8 cellular contexts compared by ENCODE assay signal in the genomic region with DNA sequence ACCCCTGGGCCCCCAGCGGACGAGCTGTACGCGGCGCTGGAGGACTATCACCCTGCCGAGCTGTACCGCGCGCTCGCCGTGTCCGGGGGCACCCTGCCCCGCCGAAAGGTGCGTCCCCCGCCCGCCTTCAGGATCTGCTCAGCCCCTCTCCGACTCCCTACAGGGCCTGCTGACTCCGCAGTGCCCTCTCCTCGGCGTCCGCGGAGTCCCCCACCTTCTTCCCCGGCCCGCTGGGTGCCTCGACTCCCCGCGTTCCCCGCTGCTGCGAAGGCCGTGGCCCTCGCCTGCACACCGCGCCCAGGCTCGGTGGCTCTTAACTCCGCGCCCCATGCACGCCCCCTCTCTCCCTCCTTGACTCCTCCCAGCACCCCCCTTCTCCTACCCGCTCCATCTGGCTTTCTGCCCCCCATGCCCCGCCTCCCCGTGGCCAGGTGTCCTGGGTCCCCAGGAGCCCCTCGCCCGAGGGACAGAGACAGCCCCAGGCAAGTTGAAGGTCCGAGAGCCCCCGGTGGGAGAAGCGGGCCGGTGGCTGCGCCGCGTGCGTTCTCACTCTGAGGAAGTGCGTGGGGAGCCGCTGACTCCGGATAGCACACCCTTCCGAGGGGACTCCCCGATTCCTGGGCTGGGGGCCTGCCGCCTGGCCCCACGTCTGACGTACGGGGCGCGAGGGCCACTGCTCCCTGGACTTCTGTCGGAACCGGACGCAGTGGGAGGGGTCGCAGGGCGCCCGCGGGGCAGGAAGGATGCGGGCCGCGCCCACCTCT. TPM values are rescaled to one million over a fixed set of nuclear protein-coding genes. Genes with fewer than 3 reads are reported as not detected.
DNase-seq lines count a peak whose midpoint lies in the region; ATAC-seq and TF ChIP-seq lines count a peak whose summit lies in the region.

No MANE protein-coding gene starts in this region.

- peak overlapping the region; percentile 83 for H3K4me3 ChIP-seq in lung

- TF ChIP-seq CTCF in lung (IDR thresholded peaks at IDR 0.05; ENCODE audit: control extremely low read depth, extremely low read depth): no peak

- ATAC-seq in lung (ENCODE audit: insufficient read depth, low FRiP score) (no peak), GM19467 (IDR thresholded peaks at IDR 0.05; ENCODE audit: unreplicated experiment) (no peak), HG03196 (IDR thresholded peaks at IDR 0.05; ENCODE audit: unreplicated experiment) (no peak)

- H3K9me3 ChIP-seq in lung (ENCODE audit: control insufficient read depth in 2 of 2, insufficient read depth in 1 of 2, low read length in 1 of 2): no peaks in the 10 kb centered on the region

- H3K27me3 ChIP-seq in lung (ENCODE audit: control insufficient read depth, insufficient read depth): no peaks in the 10 kb centered on the region

- peaks cover 0 to 6% of the 10 kb centered on the region in 2 donors for H3K4me1 ChIP-seq in lung (ENCODE audit: control insufficient read depth in 2 of 2, insufficient read depth in 2 of 2, low read length in 2 of 2)

- peaks cover 0 to 12% of the 10 kb centered on the region in 2 donors for H3K36me3 ChIP-seq in lung (ENCODE audit: control insufficient read depth in 2 of 2, insufficient read depth in 2 of 2, low read length in 2 of 2)

- DNase-seq in COLO668 (lab: John Stamatoyannopoulos, UW; ENCODE audit: unreplicated experiment) (peak; percentile 38), T-helper 9 cell (peak; percentile 59), lung (ENCODE audit: low spot score) (no peak), NCI-H1092 treated with DMSO at 0.1 percent for 48 hours (lab: John Stamatoyannopoulos, UW) (no peak)
- peak; percentile 78 for DNase-seq in central memory CD4-positive, alpha-beta T cell
- DNase-seq in stimulated activated naive CD4-positive, alpha-beta T cell (lab: John Stamatoyannopoulos, UW): peak; percentile 60 to 76 (median 66)

- H3K27ac ChIP-seq in lung (ENCODE audit: low read depth in 1 of 2, low read length in 1 of 2): peak overlapping the region; percentile 89 to 96

- 2 to 6% methylated on average over 57 to 72 of the region's 72 CpGs for WGBS in lung, 2 donors

RNA-seq across cellular contexts. Expression of a gene that starts 0.6 kb away (rescaled TPM):
- total RNA-seq in lung: 10 to 100 TPM; 31.4 to 84.0 TPM
- 10 to 100 TPM; 52.9 to 68.0 TPM for polyA plus RNA-seq in lung

RNA-seq across cellular contexts. Expression of a gene that starts 43.9 kb away (rescaled TPM):
- 10 to 100 TPM; 56.8 to 77.9 TPM for total RNA-seq in lung
- polyA plus RNA-seq in lung: 10 to 100 TPM; 45.1 to 67.3 TPM

RNA-seq across cellular contexts. Expression of a gene that starts 55.8 kb away (rescaled TPM):
- total RNA-seq in lung: 10 to 100 TPM; 14.0 to 41.7 TPM
- polyA plus RNA-seq in lung: 10 to 100 TPM; 14.3 to 27.7 TPM

Comparison
In these comparisons a context has a peak if more than half of its experiments do, and no peak if none do; other contexts are left out.
1. DNase-seq: peak in COLO668 (single experiment), T-helper 9 cell (single experiment), central memory CD4-positive, alpha-beta T cell (single experiment) and stimulated activated naive CD4-positive, alpha-beta T cell (6 of 6); none in lung (single experiment) and NCI-H1092 treated with DMSO at 0.1 percent for 48 hours (single experiment).